1 cellular context compared by ENCODE assay signal in the genomic region with DNA sequence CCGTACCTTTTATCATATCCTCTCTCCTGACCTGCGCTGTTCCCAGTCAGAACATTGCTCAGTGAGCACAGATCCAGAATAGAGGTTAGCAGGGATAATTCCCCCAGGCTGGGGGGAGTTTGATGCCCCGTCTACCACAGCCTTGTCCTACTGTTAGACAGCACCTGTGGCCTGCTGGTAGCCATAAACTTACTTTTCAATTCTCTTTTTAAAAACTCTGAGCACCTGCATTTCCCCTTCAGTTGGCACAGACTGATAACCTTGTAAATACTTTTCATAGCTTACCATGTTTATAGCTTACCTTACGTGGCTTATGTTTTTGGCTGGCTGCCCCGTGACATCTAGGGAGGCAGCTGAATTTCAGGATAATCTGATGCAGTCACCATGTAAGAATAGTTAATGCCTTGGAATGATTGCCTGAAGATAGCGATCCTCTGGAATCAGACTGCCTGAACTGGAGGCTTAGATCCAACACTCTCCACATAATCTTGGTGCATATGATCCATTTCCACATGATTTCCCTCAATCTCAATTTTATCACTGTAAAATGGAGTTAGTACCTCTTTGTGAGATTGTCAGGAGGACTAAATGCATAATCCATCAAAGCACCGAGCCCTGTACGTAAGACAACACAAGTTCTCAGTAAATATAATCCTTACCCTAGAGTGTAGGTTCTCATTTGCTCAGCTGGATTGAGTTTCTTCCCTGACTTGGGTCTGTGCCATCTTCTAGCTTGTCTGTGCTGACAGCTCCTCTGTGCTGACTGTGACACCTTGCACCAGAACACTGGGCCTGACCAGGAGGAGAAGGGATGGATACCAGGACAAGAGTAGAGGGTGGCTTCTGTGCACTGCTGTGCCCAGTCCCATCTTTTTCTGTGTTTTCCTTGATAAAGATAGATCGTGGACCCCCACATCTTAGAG.
TF ChIP-seq lines count a peak whose summit lies in the region.

No MANE protein-coding gene starts in this region.

TF ChIP-seq in H1, 55 proteins besides CTCF, POLR2A, EP300 and RAD21:
- TF ChIP-seq NANOG (IDR thresholded peaks at IDR 0.05; ENCODE audit: insufficient read depth, low read depth, low read length, poor library complexity, severe bottlenecking) = no peak
- TF ChIP-seq RXRA (IDR thresholded peaks at IDR 0.05; ENCODE audit: insufficient read depth, low read depth, low read length) = no peak
- TF ChIP-seq BRCA1 (IDR thresholded peaks at IDR 0.05; ENCODE audit: low read depth, low read length) = no peak
